8 cellular contexts compared by ENCODE assay signal in genomic region chr7:105876964-105877601, GRCh38. TPM values are rescaled to one million over a fixed set of nuclear protein-coding genes. Genes with fewer than 3 reads are reported as not detected.
DNase-seq lines count a peak whose midpoint lies in the region; ATAC-seq and TF ChIP-seq lines count a peak whose summit lies in the region.

No MANE protein-coding gene starts in this region.

- TF ChIP-seq CTCF in hepatocyte (IDR thresholded peaks at IDR 0.05; ENCODE audit: poor library complexity) = no peak
- no peak for TF ChIP-seq CTCF in psoas muscle (IDR thresholded peaks at IDR 0.05)

- H3K4me3 ChIP-seq in hepatocyte = peak overlapping the region; percentile 57
- H3K4me3 ChIP-seq in psoas muscle = peak overlapping the region; percentile 81

- no peaks in the 10 kb centered on the region for H4K20me1 ChIP-seq in hepatocyte (ENCODE audit: insufficient read depth, poor library complexity, severe bottlenecking)

- no peaks in the 10 kb centered on the region for H3K9me3 ChIP-seq in hepatocyte (ENCODE audit: low read depth)
- no peaks in the 10 kb centered on the region for H3K9me3 ChIP-seq in psoas muscle

- no peaks in the 10 kb centered on the region for H3K9me3 Mint-ChIP-seq in activated CD8-positive, alpha-beta memory T cell treated with anti-CD3 and anti-CD28 coated beads, Interleukin-2, amount 10 ng/mL, durations not matched to agents 7 days and 5 days (ENCODE audit: low read depth)

- no peaks in the 10 kb centered on the region for H3K36me3 ChIP-seq in hepatocyte (replicated peaks; ENCODE audit: insufficient read depth, low read depth)
- peaks cover 2 to 6% of the 10 kb centered on the region in 2 donors for H3K36me3 ChIP-seq in psoas muscle (ENCODE audit: insufficient read depth in 1 of 2, low read depth in 1 of 2)

- peak overlapping the region; percentile 63 for H3K4me3 Mint-ChIP-seq in activated CD8-positive, alpha-beta memory T cell treated with anti-CD3 and anti-CD28 coated beads, Interleukin-2, amount 10 ng/mL, durations not matched to agents 7 days and 5 days

- CTCF ChIA-PET in activated CD8-positive, alpha-beta memory T cell treated with anti-CD3 and anti-CD28 coated beads, Interleukin-2, amount 10 ng/mL, durations not matched to agents 7 days and 5 days (lab: Charles Lee) = interaction anchor here (0.6 to 3.6 kb wide), 23 partner anchors 8 to 225 kb away, joined by 3 to 27 read pairs (median 3); no protein-coding TSS in a partner anchor

- H3K79me2 ChIP-seq in hepatocyte = peaks cover 68% of the 10 kb centered on the region

- no peaks in the 10 kb centered on the region for H3K27me3 ChIP-seq in hepatocyte
- H3K27me3 ChIP-seq in psoas muscle (ENCODE audit: insufficient read depth in 3 of 3, low read length in 2 of 3) = no peaks in the 10 kb centered on the region

- H3K4me2 ChIP-seq in hepatocyte = peak overlapping the region; percentile 88

- peaks cover 21% of the 10 kb centered on the region for H3K4me1 Mint-ChIP-seq in activated CD8-positive, alpha-beta memory T cell treated with anti-CD3 and anti-CD28 coated beads, Interleukin-2, amount 10 ng/mL, durations not matched to agents 7 days and 5 days

- no peak for ATAC-seq in activated CD8-positive, alpha-beta memory T cell treated with anti-CD3 and anti-CD28 coated beads, Interleukin-2, amount 10 ng/mL, durations not matched to agents 7 days and 5 days
- ATAC-seq in psoas muscle (peak; percentile 28 to 63 (median 34)), HG02884 (IDR thresholded peaks at IDR 0.05; ENCODE audit: unreplicated experiment) (no peak)

- peak overlapping the region; percentile 42 for H2AFZ ChIP-seq in hepatocyte

- peaks cover 2% of the 10 kb centered on the region for H3K36me3 Mint-ChIP-seq in activated CD8-positive, alpha-beta memory T cell treated with anti-CD3 and anti-CD28 coated beads, Interleukin-2, amount 10 ng/mL, durations not matched to agents 7 days and 5 days

- H3K27me3 Mint-ChIP-seq in activated CD8-positive, alpha-beta memory T cell treated with anti-CD3 and anti-CD28 coated beads, Interleukin-2, amount 10 ng/mL, durations not matched to agents 7 days and 5 days = peaks cover 18% of the 10 kb centered on the region

- H3K9me2 ChIP-seq in hepatocyte (replicated peaks; ENCODE audit: insufficient read depth) = no peaks in the 10 kb centered on the region

- H3K27ac Mint-ChIP-seq in activated CD8-positive, alpha-beta memory T cell treated with anti-CD3 and anti-CD28 coated beads, Interleukin-2, amount 10 ng/mL, durations not matched to agents 7 days and 5 days = no peak overlapping the region

- DNase-seq in activated CD8-positive, alpha-beta memory T cell treated with anti-CD3 and anti-CD28 coated beads, Interleukin-2, amount 10 ng/mL, durations not matched to agents 7 days and 5 days = no peak
- no peak for DNase-seq in activated CD8-positive, alpha-beta memory T cell treated with anti-CD3 and anti-CD28 coated beads, Interleukin-2, amount 50 U/mL, for 4 hours
- peak; percentile 27 for DNase-seq in NCI-H2227 treated with DMSO at 0.1 percent for 48 hours (lab: John Stamatoyannopoulos, UW)
- peak; percentile 17 for DNase-seq in amniotic epithelial cell (ENCODE audit: low read depth)
- peak; percentile 79 for DNase-seq in hepatocyte (ENCODE audit: low spot score)
- peak; percentile 39 to 65 for DNase-seq in psoas muscle
- DNase-seq in superior temporal gyrus (ENCODE audit: extremely low spot score) = no peak

- intact Hi-C loops in psoas muscle (cut with DNase I) = loop anchor here (5.0 to 10.0 kb wide), 4 partner anchors 100 to 258 kb away; no protein-coding TSS in a partner anchor

- peaks cover 7% of the 10 kb centered on the region for H3K4me1 ChIP-seq in hepatocyte (ENCODE audit: insufficient read depth)
- no peaks in the 10 kb centered on the region for H3K4me1 ChIP-seq in psoas muscle

- H3K27ac ChIP-seq in hepatocyte (peak overlapping the region; percentile 79), psoas muscle (no peak overlapping the region)

- WGBS in hepatocyte (ENCODE audit: low lambda C conversion rate, missing lambda C conversion rate) = 2% methylated on average over 26 of the region's 42 CpGs
- WGBS in psoas muscle, 3 donors = 0 to 1% (median 1%) methylated on average over 33 to 42 of the region's 42 CpGs

RNA-seq across cellular contexts. Expression of gene ATXN7L1, which starts 0.7 kb away (rescaled TPM):
- total RNA-seq in activated CD8-positive, alpha-beta memory T cell treated with anti-CD3 and anti-CD28 coated beads, Interleukin-2, amount 10 ng/mL, durations not matched to agents 7 days and 5 days = 1 to 10 TPM; 4.2 to 9.1 TPM
- 8.5 and 9.3 TPM in 2 replicates for total RNA-seq in hepatocyte
- 6.7 and 8.9 TPM in 2 replicates for polyA plus RNA-seq in hepatocyte
- total RNA-seq in psoas muscle = 1 to 10 TPM; 3.0 to 6.0 (median 4.0) TPM
- polyA plus RNA-seq in psoas muscle = 1 to 10 TPM; 1.2 to 1.9 (median 1.5) TPM

Comparison
In these comparisons a context has a peak if more than half of its experiments do, and no peak if none do; other contexts are left out.
1. ATAC-seq: peak in psoas muscle (4 of 4); none in activated CD8-positive, alpha-beta memory T cell treated with anti-CD3 and anti-CD28 coated beads, Interleukin-2, amount 10 ng/mL, durations not matched to agents 7 days and 5 days (single experiment) and HG02884 (single experiment).
2. DNase-seq: peak in NCI-H2227 treated with DMSO at 0.1 percent for 48 hours (single experiment), amniotic epithelial cell (single experiment), hepatocyte (single experiment) and psoas muscle (2 of 2); none in activated CD8-positive, alpha-beta memory T cell treated with anti-CD3 and anti-CD28 coated beads, Interleukin-2, amount 10 ng/mL, durations not matched to agents 7 days and 5 days (single experiment), activated CD8-positive, alpha-beta memory T cell treated with anti-CD3 and anti-CD28 coated beads, Interleukin-2, amount 50 U/mL, for 4 hours (single experiment) and superior temporal gyrus (single experiment).